ENCODE assay signal across 29 cellular contexts in genomic region chr17:5872831-5873230, GRCh38.
"Had no signal": no experiment of that assay in that cellular context is flagged by ENCODE, and none has a peak within 500 bp of the region (broad histone marks: within the 10 kb centered on the region; RNA-seq: fewer than 3 reads in every experiment).

No MANE protein-coding gene starts in this region.

- H3K36me3 ChIP-seq: ascending aorta, esophagus squamous epithelium, gastroesophageal sphincter, heart right ventricle had no signal

- ATAC-seq: activated naive CD4-positive, alpha-beta T cell treated with anti-CD3 and anti-CD28 coated beads, Interleukin-2, amount 50 U/mL, for 72 hours; effector memory CD8-positive, alpha-beta T cell; gastroesophageal sphincter; heart right ventricle; WTC11 had no signal

- H3K4me3 ChIP-seq: ascending aorta, coronary artery, dorsolateral prefrontal cortex, esophagus squamous epithelium, gastroesophageal sphincter, heart right ventricle had no signal

- H3K4me3 Mint-ChIP-seq: activated CD4-positive, alpha-beta memory T cell treated with anti-CD3 and anti-CD28 coated beads, Interleukin-2, amount 10 ng/mL, durations not matched to agents 7 days and 5 days; activated CD4-positive, alpha-beta T cell treated with anti-CD3 and anti-CD28 coated beads, Interleukin-2, amount 10 ng/mL, durations not matched to agents 7 days and 5 days; activated naive CD4-positive, alpha-beta T cell treated with anti-CD3 and anti-CD28 coated beads, Interleukin-2, amount 10 ng/mL, durations not matched to agents 7 days and 5 days; activated naive CD8-positive, alpha-beta T cell treated with anti-CD3 and anti-CD28 coated beads, Interleukin-2, amount 10 ng/mL, durations not matched to agents 7 days and 5 days; activated T-helper 1 cell treated with anti-CD3 and anti-CD28 coated beads, Interleukin-12 subunit alpha, Interleukin-12 subunit beta, Interleukin-2, Interleukin-4 antibody, amounts not matched to agents 30 ng/mL and 10 ng/mL and 1 ng/mL, durations not matched to agents 14 hours and 24 hours and 36 hours; brain; central memory CD8-positive, alpha-beta T cell; dendritic cell treated with granulocyte-macrophage colony-stimulating factor and Interleukin-4, amounts not matched to agents 40 ng/mL and 50 ng/mL, for 4 days; effector memory CD8-positive, alpha-beta T cell; WTC11 had no signal

- DNase-seq: activated CD4-positive, alpha-beta memory T cell treated with anti-CD3 and anti-CD28 coated beads, Interleukin-2, amount 10 ng/mL, durations not matched to agents 7 days and 5 days; activated CD4-positive, alpha-beta T cell treated with anti-CD3 and anti-CD28 coated beads for 1 hour; activated CD4-positive, alpha-beta T cell treated with anti-CD3 and anti-CD28 coated beads for 4 hours; activated CD4-positive, alpha-beta T cell treated with anti-CD3 and anti-CD28 coated beads, Interleukin-2, amount 10 ng/mL, durations not matched to agents 7 days and 5 days; activated CD4-positive, alpha-beta T cell treated with anti-CD3 and anti-CD28 coated beads, Interleukin-2, amount 50 U/mL, for 4 hours; activated gamma-delta T cell; activated naive CD4-positive, alpha-beta T cell; activated naive CD4-positive, alpha-beta T cell treated with anti-CD3 and anti-CD28 coated beads, Interleukin-2, amount 10 ng/mL, durations not matched to agents 7 days and 5 days; activated naive CD8-positive, alpha-beta T cell treated with anti-CD3 and anti-CD28 coated beads, Interleukin-2, amount 10 ng/mL, durations not matched to agents 7 days and 5 days; activated T-cell treated with anti-CD3 and anti-CD28 coated beads, Interleukin-2, amount 50 U/mL, for 1 hour; activated T-cell treated with anti-CD3 and anti-CD28 coated beads, Interleukin-2, amount 50 U/mL, for 48 hours; dorsolateral prefrontal cortex; effector CD4-positive, alpha-beta T cell; effector memory CD8-positive, alpha-beta T cell; esophagus squamous epithelium; foreskin melanocyte; heart right ventricle; T-helper 2 cell had no signal

- H3K4me1 ChIP-seq: ascending aorta, esophagus squamous epithelium had no signal

- H3K9me3 ChIP-seq: ascending aorta, esophagus squamous epithelium, gastroesophageal sphincter, heart right ventricle had no signal

- H3K27me3 ChIP-seq: ascending aorta, dorsolateral prefrontal cortex had no signal

- H3K27me3 Mint-ChIP-seq: activated CD4-positive, alpha-beta T cell treated with anti-CD3 and anti-CD28 coated beads, Interleukin-2, amount 10 ng/mL, durations not matched to agents 7 days and 5 days had no signal

- H3K9me3 Mint-ChIP-seq: activated CD4-positive, alpha-beta memory T cell treated with anti-CD3 and anti-CD28 coated beads, Interleukin-2, amount 10 ng/mL, durations not matched to agents 7 days and 5 days; activated CD4-positive, alpha-beta T cell treated with anti-CD3 and anti-CD28 coated beads, Interleukin-2, amount 10 ng/mL, durations not matched to agents 7 days and 5 days; activated naive CD4-positive, alpha-beta T cell treated with anti-CD3 and anti-CD28 coated beads, Interleukin-2, amount 10 ng/mL, durations not matched to agents 7 days and 5 days; activated naive CD4-positive, alpha-beta T cell treated with anti-CD3 and anti-CD28 coated beads, Interleukin-2, amount 50 U/mL, for 72 hours; activated naive CD8-positive, alpha-beta T cell treated with anti-CD3 and anti-CD28 coated beads, Interleukin-2, amount 10 ng/mL, durations not matched to agents 7 days and 5 days; activated T-helper 1 cell treated with anti-CD3 and anti-CD28 coated beads, Interleukin-12 subunit alpha, Interleukin-12 subunit beta, Interleukin-2, Interleukin-4 antibody, amounts not matched to agents 30 ng/mL and 10 ng/mL and 1 ng/mL, durations not matched to agents 14 hours and 24 hours and 36 hours; central memory CD8-positive, alpha-beta T cell; dendritic cell treated with granulocyte-macrophage colony-stimulating factor and Interleukin-4, amounts not matched to agents 40 ng/mL and 50 ng/mL, for 4 days; effector memory CD8-positive, alpha-beta T cell; WTC11 had no signal

- H3K36me3 Mint-ChIP-seq: activated naive CD4-positive, alpha-beta T cell treated with anti-CD3 and anti-CD28 coated beads, Interleukin-2, amount 10 ng/mL, durations not matched to agents 7 days and 5 days; activated naive CD4-positive, alpha-beta T cell treated with anti-CD3 and anti-CD28 coated beads, Interleukin-2, amount 50 U/mL, for 72 hours; activated naive CD8-positive, alpha-beta T cell treated with anti-CD3 and anti-CD28 coated beads, Interleukin-2, amount 10 ng/mL, durations not matched to agents 7 days and 5 days; brain; WTC11 had no signal

- H3K4me1 Mint-ChIP-seq: activated CD4-positive, alpha-beta memory T cell treated with anti-CD3 and anti-CD28 coated beads, Interleukin-2, amount 10 ng/mL, durations not matched to agents 7 days and 5 days; activated CD4-positive, alpha-beta T cell treated with anti-CD3 and anti-CD28 coated beads, Interleukin-2, amount 10 ng/mL, durations not matched to agents 7 days and 5 days; activated naive CD4-positive, alpha-beta T cell treated with anti-CD3 and anti-CD28 coated beads, Interleukin-2, amount 10 ng/mL, durations not matched to agents 7 days and 5 days; activated naive CD8-positive, alpha-beta T cell treated with anti-CD3 and anti-CD28 coated beads, Interleukin-2, amount 10 ng/mL, durations not matched to agents 7 days and 5 days; central memory CD8-positive, alpha-beta T cell; WTC11 had no signal

- H3K27ac ChIP-seq: ascending aorta, coronary artery, dorsolateral prefrontal cortex, epithelial cell of prostate, esophagus squamous epithelium, gastroesophageal sphincter, heart right ventricle, VCaP had no signal

- H3K27ac Mint-ChIP-seq: activated CD4-positive, alpha-beta memory T cell treated with anti-CD3 and anti-CD28 coated beads, Interleukin-2, amount 10 ng/mL, durations not matched to agents 7 days and 5 days; activated CD4-positive, alpha-beta T cell treated with anti-CD3 and anti-CD28 coated beads, Interleukin-2, amount 10 ng/mL, durations not matched to agents 7 days and 5 days; activated naive CD4-positive, alpha-beta T cell treated with anti-CD3 and anti-CD28 coated beads, Interleukin-2, amount 10 ng/mL, durations not matched to agents 7 days and 5 days; activated naive CD4-positive, alpha-beta T cell treated with anti-CD3 and anti-CD28 coated beads, Interleukin-2, amount 50 U/mL, for 72 hours; activated naive CD8-positive, alpha-beta T cell treated with anti-CD3 and anti-CD28 coated beads, Interleukin-2, amount 10 ng/mL, durations not matched to agents 7 days and 5 days; activated T-helper 1 cell treated with anti-CD3 and anti-CD28 coated beads, Interleukin-12 subunit alpha, Interleukin-12 subunit beta, Interleukin-2, Interleukin-4 antibody, amounts not matched to agents 30 ng/mL and 10 ng/mL and 1 ng/mL, durations not matched to agents 14 hours and 24 hours and 36 hours; brain; dendritic cell treated with granulocyte-macrophage colony-stimulating factor and Interleukin-4, amounts not matched to agents 40 ng/mL and 50 ng/mL, for 4 days; effector memory CD8-positive, alpha-beta T cell; WTC11 had no signal
